ENCODE assay signal across 8 cellular contexts in the genomic region with DNA sequence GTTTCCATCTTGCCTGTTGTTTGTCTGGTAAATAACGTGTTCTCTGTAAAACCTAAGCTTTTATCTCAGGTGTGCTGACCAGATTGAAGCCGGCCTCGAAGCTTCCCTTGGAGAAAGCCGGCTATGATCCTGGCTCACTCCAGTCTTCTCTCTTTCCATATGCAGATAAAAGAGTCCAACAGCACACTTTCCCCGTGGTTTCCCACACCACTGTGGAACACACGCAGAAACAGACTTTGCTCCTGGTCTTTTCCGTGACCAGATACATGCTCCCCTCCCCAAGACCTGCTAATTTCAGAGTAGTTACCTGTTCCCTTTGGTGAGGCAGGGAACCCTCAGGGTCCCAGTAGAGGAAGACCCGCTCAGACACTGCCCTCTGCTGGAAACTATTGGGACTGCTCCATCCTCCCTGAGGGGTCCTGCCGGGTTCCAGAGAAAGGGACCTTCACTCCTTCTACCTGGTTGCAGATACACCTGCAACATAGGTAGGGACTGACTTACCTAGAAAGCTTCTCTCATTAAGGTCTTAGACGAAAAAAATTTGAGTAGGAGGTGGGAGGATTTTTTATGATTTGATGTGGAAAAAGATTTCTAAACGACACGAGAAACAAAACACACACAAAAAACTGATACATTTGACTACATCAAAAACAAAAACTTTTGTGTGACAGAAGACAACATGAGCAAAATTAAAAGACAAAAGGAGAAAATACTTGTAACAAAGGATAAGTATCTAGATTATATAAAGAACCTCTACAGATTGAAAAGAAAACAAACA.
DNase-seq lines count a peak whose midpoint lies in the region.

No MANE protein-coding gene starts in this region.

- peak; percentile 72 for DNase-seq in NCI-H82 (lab: John Stamatoyannopoulos, UW)
- DNase-seq in NCI-H82 treated with DMSO at 0.1 percent for 48 hours (lab: John Stamatoyannopoulos, UW; ENCODE audit: unreplicated experiment), result no peak
- DNase-seq in M059J (ENCODE audit: low read depth), result peak; percentile 8
- peak; percentile 76 for DNase-seq in activated CD4-positive, CD25-positive, alpha-beta regulatory T cell treated with anti-CD3 and anti-CD28 coated beads, Interleukin-2, amount 50 U/mL, for 72 hours
- peak; percentile 68 for DNase-seq in cerebellum (ENCODE audit: low spot score)
- DNase-seq in medulla oblongata (ENCODE audit: extremely low spot score), result peak; percentile 66
- DNase-seq in stimulated activated CD8-positive, alpha-beta memory T cell treated with anti-CD3 and anti-CD28 coated beads, Interleukin-7, amount 100 ng/mL, for 1 hour (ENCODE audit: low read depth in 2 of 2), result peak; percentile 56 to 67
- DNase-seq in T1000 (lab: John Stamatoyannopoulos, UW), result no peak

Comparison
In these comparisons a context has a peak if more than half of its experiments do, and no peak if none do; other contexts are left out.
1. DNase-seq: peak in NCI-H82 (single experiment), M059J (single experiment), activated CD4-positive, CD25-positive, alpha-beta regulatory T cell treated with anti-CD3 and anti-CD28 coated beads, Interleukin-2, amount 50 U/mL, for 72 hours (single experiment), cerebellum (single experiment), medulla oblongata (single experiment) and stimulated activated CD8-positive, alpha-beta memory T cell treated with anti-CD3 and anti-CD28 coated beads, Interleukin-7, amount 100 ng/mL, for 1 hour (2 of 2); none in NCI-H82 treated with DMSO at 0.1 percent for 48 hours (single experiment) and T1000 (single experiment).